ENCODE assay signal across 8 cellular contexts in the genomic region with DNA sequence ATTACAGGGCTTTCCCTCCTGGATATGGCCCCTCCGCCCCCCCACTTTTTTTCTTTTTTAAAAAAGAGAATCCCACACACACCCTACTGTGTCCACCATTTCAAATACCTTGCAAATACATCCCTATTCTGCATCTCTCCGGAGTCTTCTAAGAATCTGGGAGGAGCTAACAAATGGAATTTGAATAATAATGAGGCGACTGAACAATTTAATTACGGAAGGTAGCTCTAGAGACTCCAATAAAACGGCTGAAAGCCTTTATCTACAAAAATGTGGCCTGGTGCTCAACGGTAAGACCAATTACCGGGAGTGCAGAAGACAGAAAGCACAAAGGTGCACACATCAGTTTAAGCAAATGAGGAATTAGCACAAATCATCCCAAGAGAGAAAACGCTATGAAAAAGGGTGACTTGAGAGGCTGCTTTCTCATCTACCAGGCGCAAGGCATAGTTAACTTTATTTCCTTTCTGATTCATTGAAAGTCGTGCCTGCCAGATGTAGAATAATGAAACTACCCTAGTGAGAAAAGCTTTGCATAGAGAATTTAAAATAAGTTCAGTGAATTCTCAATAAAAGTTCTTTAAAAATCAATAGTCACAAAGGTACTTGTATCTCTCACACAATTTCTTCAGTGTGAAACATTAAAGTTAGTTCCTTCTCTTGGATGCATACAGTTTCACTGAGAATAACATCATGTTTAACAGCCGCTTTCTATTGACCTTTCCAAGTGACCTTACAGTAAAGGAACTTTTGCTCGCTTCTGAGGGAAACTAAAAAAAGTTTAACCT. TPM values are rescaled to one million over a fixed set of nuclear protein-coding genes. Genes with fewer than 3 reads are reported as not detected.
DNase-seq lines count a peak whose midpoint lies in the region; ATAC-seq and TF ChIP-seq lines count a peak whose summit lies in the region.

No MANE protein-coding gene starts in this region.

- H3K4me3 ChIP-seq in BE2C (ENCODE audit: low read depth, low read length) = peak overlapping the region; percentile 78
- H3K4me3 ChIP-seq in HEK293 (ENCODE audit: low read depth, low read length) = peak overlapping the region; percentile 85
- H3K4me3 ChIP-seq in adipocyte (ENCODE audit: low read length) = peak overlapping the region; percentile 80
- no peak overlapping the region for H3K4me3 ChIP-seq in brain microvascular endothelial cell (ENCODE audit: low read depth, low read length)

- H3K27ac ChIP-seq in HEK293 (ENCODE audit: extremely low read depth, low read depth, low read length) (peak overlapping the region; percentile 83; the same call in 1 of the 2 replicates), brain microvascular endothelial cell (no peak overlapping the region)

- POLR2A ChIA-PET in HEK293 (lab: Yijun Ruan, JAX) = interaction anchor here (1.0 to 2.2 kb wide), 2 partner anchors 20 to 330 kb away, joined by 3 to 6 read pairs; a partner anchor contains a TSS

- H3K9ac ChIP-seq in adipocyte (ENCODE audit: low read length) = peak overlapping the region; percentile 67

- H3K27me3 ChIP-seq in BE2C (no peaks in the 10 kb centered on the region), adipocyte (replicated peaks; ENCODE audit: control insufficient read depth, insufficient read depth, low read length) (peaks cover 23% of the 10 kb centered on the region), brain microvascular endothelial cell (replicated peaks) (peaks cover 36% of the 10 kb centered on the region)

- DNase-seq in BE2C (no peak), adipocyte (ENCODE audit: low read depth) (peak; percentile 9), mesothelial cell of epicardium (ENCODE audit: low spot score in 2 of 2, unreplicated experiment in 2 of 2) (no peak), left colon (no peak), brain microvascular endothelial cell (no peak), NCI-H345 (lab: John Stamatoyannopoulos, UW) (no peak)

- no peaks in the 10 kb centered on the region for H3K9me3 ChIP-seq in BE2C
- no peaks in the 10 kb centered on the region for H3K9me3 ChIP-seq in HEK293 (ENCODE audit: control insufficient read depth, insufficient read depth, low read depth, low read length)
- H3K9me3 ChIP-seq in adipocyte (ENCODE audit: control insufficient read depth, low read length) = no peaks in the 10 kb centered on the region

- H3K4me3 Mint-ChIP-seq in mesothelial cell of epicardium = peak overlapping the region; percentile 72

- H3K27ac Mint-ChIP-seq in mesothelial cell of epicardium = no peak overlapping the region

- H3K4me1 ChIP-seq in BE2C (peaks cover 8% of the 10 kb centered on the region), HEK293 (ENCODE audit: control insufficient read depth, insufficient read depth, low read length) (peaks cover 12% of the 10 kb centered on the region), adipocyte (ENCODE audit: control insufficient read depth, insufficient read depth, low read length) (peaks cover 7% of the 10 kb centered on the region)

- ATAC-seq in HG02970 (IDR thresholded peaks at IDR 0.05; ENCODE audit: low FRiP score, unreplicated experiment) (no peak), left colon (no peak)

- in situ Hi-C loops in brain microvascular endothelial cell (cut with HindIII; ENCODE audit: low pct_ligation_motif_present, low sequenced_read_pairs) = no loop called here

- H3K27me3 Mint-ChIP-seq in mesothelial cell of epicardium (ENCODE audit: low read depth) = peaks cover 56% of the 10 kb centered on the region

- no peaks in the 10 kb centered on the region for H3K36me3 Mint-ChIP-seq in mesothelial cell of epicardium

- no peak for TF ChIP-seq CTCF in BE2C (IDR thresholded peaks at IDR 0.05; ENCODE audit: low read depth, low read length)
- no peak for TF ChIP-seq CTCF in HEK293 (tag by site-specific recombination; IDR thresholded peaks at IDR 0.05)
- no peak for TF ChIP-seq CTCF in mesothelial cell of epicardium (IDR thresholded peaks at IDR 0.05; ENCODE audit: unreplicated experiment)
- TF ChIP-seq CTCF in brain microvascular endothelial cell (IDR thresholded peaks at IDR 0.05; ENCODE audit: low read depth, low read length, missing control alignments) = no peak

- CTCF ChIA-PET in HEK293 (lab: Yijun Ruan, JAX) = interaction anchor here (0.6 to 2.5 kb wide), 8 partner anchors 22 to 1069 kb away, joined by 3 to 18 read pairs (median 3); no protein-coding TSS in a partner anchor

- H3K9me3 Mint-ChIP-seq in mesothelial cell of epicardium = no peaks in the 10 kb centered on the region

- H3K36me3 ChIP-seq in BE2C (no peaks in the 10 kb centered on the region), HEK293 (ENCODE audit: control insufficient read depth in 2 of 2, insufficient read depth in 1 of 2, low read length in 2 of 2) (no peaks in the 10 kb centered on the region), adipocyte (ENCODE audit: control insufficient read depth, insufficient read depth, low read length, severe bottlenecking) (no peaks in the 10 kb centered on the region), brain microvascular endothelial cell (replicated peaks) (no peaks in the 10 kb centered on the region)

- intact Hi-C loops in left colon (cut with DNase I, micrococcal nuclease) = no loop called here

- H3K4me1 Mint-ChIP-seq in mesothelial cell of epicardium = peaks cover 13% of the 10 kb centered on the region

TF ChIP-seq in HEK293, 187 proteins besides CTCF, POLR2A, EP300 and RAD21 (continues in another document):
- TF ChIP-seq ZNF514 (tag by site-specific recombination; IDR thresholded peaks at IDR 0.05) = no peak
- TF ChIP-seq, protein P1, sequence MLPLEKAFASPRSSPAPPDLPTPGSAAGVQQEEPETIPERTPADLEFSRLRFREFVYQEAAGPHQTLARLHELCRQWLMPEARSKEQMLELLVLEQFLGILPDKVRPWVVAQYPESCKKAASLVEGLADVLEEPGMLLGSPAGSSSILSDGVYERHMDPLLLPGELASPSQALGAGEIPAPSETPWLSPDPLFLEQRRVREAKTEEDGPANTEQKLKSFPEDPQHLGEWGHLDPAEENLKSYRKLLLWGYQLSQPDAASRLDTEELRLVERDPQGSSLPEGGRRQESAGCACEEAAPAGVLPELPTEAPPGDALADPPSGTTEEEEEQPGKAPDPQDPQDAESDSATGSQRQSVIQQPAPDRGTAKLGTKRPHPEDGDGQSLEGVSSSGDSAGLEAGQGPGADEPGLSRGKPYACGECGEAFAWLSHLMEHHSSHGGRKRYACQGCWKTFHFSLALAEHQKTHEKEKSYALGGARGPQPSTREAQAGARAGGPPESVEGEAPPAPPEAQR (tag by site-specific recombination; IDR thresholded peaks at IDR 0.05) = no peak
- TF ChIP-seq, protein P2, sequence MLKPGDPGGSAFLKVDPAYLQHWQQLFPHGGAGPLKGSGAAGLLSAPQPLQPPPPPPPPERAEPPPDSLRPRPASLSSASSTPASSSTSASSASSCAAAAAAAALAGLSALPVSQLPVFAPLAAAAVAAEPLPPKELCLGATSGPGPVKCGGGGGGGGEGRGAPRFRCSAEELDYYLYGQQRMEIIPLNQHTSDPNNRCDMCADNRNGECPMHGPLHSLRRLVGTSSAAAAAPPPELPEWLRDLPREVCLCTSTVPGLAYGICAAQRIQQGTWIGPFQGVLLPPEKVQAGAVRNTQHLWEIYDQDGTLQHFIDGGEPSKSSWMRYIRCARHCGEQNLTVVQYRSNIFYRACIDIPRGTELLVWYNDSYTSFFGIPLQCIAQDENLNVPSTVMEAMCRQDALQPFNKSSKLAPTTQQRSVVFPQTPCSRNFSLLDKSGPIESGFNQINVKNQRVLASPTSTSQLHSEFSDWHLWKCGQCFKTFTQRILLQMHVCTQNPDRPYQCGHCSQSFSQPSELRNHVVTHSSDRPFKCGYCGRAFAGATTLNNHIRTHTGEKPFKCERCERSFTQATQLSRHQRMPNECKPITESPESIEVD (tag by site-specific recombination; IDR thresholded peaks at IDR 0.05) = peak; percentile 82
- peak; percentile 19; the same call in 1 of the 2 replicates for TF ChIP-seq OSR2 (tag by site-specific recombination; IDR thresholded peaks at IDR 0.05)
- TF ChIP-seq MEIS1 (CRISPR knock-in tag; IDR thresholded peaks at IDR 0.05; ENCODE audit: borderline replicate concordance) = no peak
- TF ChIP-seq ZBTB8A (tag by site-specific recombination; IDR thresholded peaks at IDR 0.05) = 0 out of 2 replicates have a peak, but pooled peaks have one; percentile 19
- TF ChIP-seq PRDM1 (tag by site-specific recombination; IDR thresholded peaks at IDR 0.05) = peak; percentile 93
- no peak for TF ChIP-seq TRIM28 (IDR thresholded peaks at IDR 0.05; ENCODE audit: borderline replicate concordance, low read length)
- TF ChIP-seq, protein P3, sequence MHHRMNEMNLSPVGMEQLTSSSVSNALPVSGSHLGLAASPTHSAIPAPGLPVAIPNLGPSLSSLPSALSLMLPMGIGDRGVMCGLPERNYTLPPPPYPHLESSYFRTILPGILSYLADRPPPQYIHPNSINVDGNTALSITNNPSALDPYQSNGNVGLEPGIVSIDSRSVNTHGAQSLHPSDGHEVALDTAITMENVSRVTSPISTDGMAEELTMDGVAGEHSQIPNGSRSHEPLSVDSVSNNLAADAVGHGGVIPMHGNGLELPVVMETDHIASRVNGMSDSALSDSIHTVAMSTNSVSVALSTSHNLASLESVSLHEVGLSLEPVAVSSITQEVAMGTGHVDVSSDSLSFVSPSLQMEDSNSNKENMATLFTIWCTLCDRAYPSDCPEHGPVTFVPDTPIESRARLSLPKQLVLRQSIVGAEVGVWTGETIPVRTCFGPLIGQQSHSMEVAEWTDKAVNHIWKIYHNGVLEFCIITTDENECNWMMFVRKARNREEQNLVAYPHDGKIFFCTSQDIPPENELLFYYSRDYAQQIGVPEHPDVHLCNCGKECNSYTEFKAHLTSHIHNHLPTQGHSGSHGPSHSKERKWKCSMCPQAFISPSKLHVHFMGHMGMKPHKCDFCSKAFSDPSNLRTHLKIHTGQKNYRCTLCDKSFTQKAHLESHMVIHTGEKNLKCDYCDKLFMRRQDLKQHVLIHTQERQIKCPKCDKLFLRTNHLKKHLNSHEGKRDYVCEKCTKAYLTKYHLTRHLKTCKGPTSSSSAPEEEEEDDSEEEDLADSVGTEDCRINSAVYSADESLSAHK (tag by site-specific recombination; IDR thresholded peaks at IDR 0.05) = 0 out of 2 replicates have a peak, but pooled peaks have one; percentile 10
- no peak for TF ChIP-seq ZNF549 (tag by site-specific recombination; IDR thresholded peaks at IDR 0.05)

RNA-seq across cellular contexts. Expression of a gene that starts 1.6 kb away (rescaled TPM):
- polyA plus RNA-seq in BE2C (2012; ENCODE audit: insufficient read depth, insufficient read length, low read depth) = 4.6 TPM
- 5.6 to 6.9 TPM (median 5.6 TPM) in 3 replicates for total RNA-seq in mesothelial cell of epicardium
- total RNA-seq in left colon = 1 to 10 TPM; 1.4 to 5.9 TPM

RNA-seq across cellular contexts. Expression of a gene that starts 22.5 kb away (rescaled TPM):
- 1.2 TPM for polyA plus RNA-seq in BE2C (2012; ENCODE audit: insufficient read depth, insufficient read length, low read depth)
- total RNA-seq in mesothelial cell of epicardium (41.0 to 44.9 TPM (median 43.5 TPM) in 3 replicates), left colon (1 to 10 TPM; 2.7 to 3.1 TPM)

RNA-seq across cellular contexts. Expression of a gene that starts 57.9 kb away (rescaled TPM):
- 17.8 TPM for polyA plus RNA-seq in BE2C (2012; ENCODE audit: insufficient read depth, insufficient read length, low read depth)
- total RNA-seq in mesothelial cell of epicardium (32.2 to 35.0 TPM (median 34.2 TPM) in 3 replicates), left colon (10 to 100 TPM; 49.4 to 58.5 TPM)

Comparison
In these comparisons a context has a peak if more than half of its experiments do, and no peak if none do; other contexts are left out.
1. RNA of a gene that starts 22.5 kb away (total RNA-seq): 41.0 to 44.9 TPM in mesothelial cell of epicardium; 2.7 to 3.1 TPM in left colon; every median in the first group is over 10 times any median in the second.